ENCODE assay signal across 1 cellular context in genomic region chr15:74613953-74614743, GRCh38.
TF ChIP-seq lines count a peak whose summit lies in the region.

No MANE protein-coding gene starts in this region.

TF ChIP-seq in HepG2, 621 proteins besides CTCF, POLR2A, EP300 and RAD21 (continued from another document):
- no peak for TF ChIP-seq FOXO4 (CRISPR knock-in tag; conservative IDR thresholded peaks at IDR 0.05)
- TF ChIP-seq IRF9 (CRISPR knock-in tag; IDR thresholded peaks at IDR 0.05; ENCODE audit: borderline replicate concordance) = no peak
- TF ChIP-seq ZNF230 (CRISPR knock-in tag; IDR thresholded peaks at IDR 0.05) = no peak
- TF ChIP-seq DPF2 (CRISPR knock-in tag; IDR thresholded peaks at IDR 0.05; ENCODE audit: borderline replicate concordance, low read depth) = 0 out of 2 replicates have a peak, but pooled peaks have one; percentile 18
- 0 out of 2 replicates have a peak, but pooled peaks have one; percentile 16 for TF ChIP-seq ZMAT3 (CRISPR knock-in tag; conservative IDR thresholded peaks at IDR 0.05)
- TF ChIP-seq ZNF512B (CRISPR knock-in tag; IDR thresholded peaks at IDR 0.05; ENCODE audit: borderline replicate concordance) = no peak
- TF ChIP-seq SMAD9 (CRISPR knock-in tag; IDR thresholded peaks at IDR 0.05) = no peak
- TF ChIP-seq GTF3A (CRISPR knock-in tag; conservative IDR thresholded peaks at IDR 0.05) = no peak
- 0 out of 2 replicates have a peak, but pooled peaks have one; percentile 61 for TF ChIP-seq SAP130 (CRISPR knock-in tag; IDR thresholded peaks at IDR 0.05; ENCODE audit: low read depth)
- no peak for TF ChIP-seq CENPX (CRISPR knock-in tag; IDR thresholded peaks at IDR 0.05)
- peak; percentile 7; the same call in 1 of the 2 replicates for TF ChIP-seq AKAP8 (CRISPR knock-in tag; IDR thresholded peaks at IDR 0.05)
- TF ChIP-seq ZFP37 (CRISPR knock-in tag; IDR thresholded peaks at IDR 0.05; ENCODE audit: borderline replicate concordance) = 0 out of 2 replicates have a peak, but pooled peaks have one; percentile 20
- TF ChIP-seq CHD4 (IDR thresholded peaks at IDR 0.05; ENCODE audit: borderline replicate concordance, low read length) = peak; percentile 12; the same call in 1 of the 2 replicates
- TF ChIP-seq ZNF460 (CRISPR knock-in tag; IDR thresholded peaks at IDR 0.05; ENCODE audit: borderline replicate concordance) = peak; percentile 37; the same call in 1 of the 2 replicates
- TF ChIP-seq KIAA2018 (CRISPR knock-in tag; IDR thresholded peaks at IDR 0.05; ENCODE audit: borderline replicate concordance) = no peak
- TF ChIP-seq ZSCAN21 (CRISPR knock-in tag; IDR thresholded peaks at IDR 0.05; ENCODE audit: borderline replicate concordance) = no peak
- 0 out of 2 replicates have a peak, but pooled peaks have one; percentile 14 for TF ChIP-seq THAP11 (CRISPR knock-in tag; IDR thresholded peaks at IDR 0.05)
- peak; percentile 34; the same call in 1 of the 2 replicates for TF ChIP-seq ZNF607 (CRISPR knock-in tag; IDR thresholded peaks at IDR 0.05; ENCODE audit: borderline replicate concordance)
